Comparison of ENCODE assay signal across 34 cellular contexts in the genomic region with DNA sequence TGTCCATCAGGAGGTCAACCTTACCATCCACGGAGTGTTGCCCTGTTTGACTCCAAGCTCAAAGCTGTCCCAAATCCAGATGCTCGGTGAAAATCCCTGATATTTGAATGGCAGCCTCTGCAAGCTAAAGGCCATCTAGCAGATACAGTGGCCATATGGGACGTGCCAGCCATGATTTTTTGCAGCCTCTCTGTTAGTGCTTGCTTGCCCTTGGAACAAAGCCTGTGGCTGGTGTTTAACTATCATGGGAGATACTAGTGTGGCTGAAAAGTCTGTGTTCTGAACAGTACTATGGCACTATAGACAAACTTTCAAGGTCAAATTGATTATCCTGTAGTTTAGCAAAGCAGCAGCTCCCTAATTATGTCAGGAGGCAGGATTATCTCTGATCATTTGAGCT.
"Had no signal": no experiment of that assay in that cellular context is flagged by ENCODE, and none has a peak within 500 bp of the region (broad histone marks: within the 10 kb centered on the region; RNA-seq: fewer than 3 reads in every experiment).

No MANE protein-coding gene starts in this region.

- H3K36me3 ChIP-seq: MG63 had no signal

- H3K27me3 ChIP-seq: MG63 had no signal

- H3K9me3 ChIP-seq: MG63 had no signal

- H3K27ac ChIP-seq: KMS-11 had no signal

- H3K4me3 ChIP-seq: MG63 had no signal

- DNase-seq: Karpas-422, Kasumi-1, MG63, MM.1S, MV-4-11, NCI-H1048, NCI-H1092, NCI-H1092 treated with DMSO at 0.1 percent for 48 hours, NCI-H1105, NCI-H1105 treated with DMSO at 0.1 percent for 48 hours, NCI-H1417, NCI-H1417 treated with DMSO at 0.1 percent for 48 hours, NCI-H1436, NCI-H1436 treated with DMSO at 0.1 percent for 48 hours, NCI-H146, NCI-H1694, NCI-H1694 treated with DMSO at 0.1 percent for 48 hours, NCI-H187, NCI-H187 treated with DMSO at 0.1 percent for 48 hours, NCI-H1930, NCI-H2029, NCI-H2029 treated with DMSO at 0.1 percent for 48 hours, NCI-H2081, NCI-H2081 treated with DMSO at 0.1 percent for 48 hours, NCI-H2107, NCI-H2171, NCI-H2171 treated with DMSO at 0.1 percent for 48 hours, NCI-H2227 treated with DMSO at 0.1 percent for 48 hours, NCI-H226, NCI-H345, NCI-H446, NCI-H446 treated with DMSO at 0.1 percent for 48 hours, NCI-H510A had no signal
